Comparison of ENCODE assay signal across 9 cellular contexts in the genomic region with DNA sequence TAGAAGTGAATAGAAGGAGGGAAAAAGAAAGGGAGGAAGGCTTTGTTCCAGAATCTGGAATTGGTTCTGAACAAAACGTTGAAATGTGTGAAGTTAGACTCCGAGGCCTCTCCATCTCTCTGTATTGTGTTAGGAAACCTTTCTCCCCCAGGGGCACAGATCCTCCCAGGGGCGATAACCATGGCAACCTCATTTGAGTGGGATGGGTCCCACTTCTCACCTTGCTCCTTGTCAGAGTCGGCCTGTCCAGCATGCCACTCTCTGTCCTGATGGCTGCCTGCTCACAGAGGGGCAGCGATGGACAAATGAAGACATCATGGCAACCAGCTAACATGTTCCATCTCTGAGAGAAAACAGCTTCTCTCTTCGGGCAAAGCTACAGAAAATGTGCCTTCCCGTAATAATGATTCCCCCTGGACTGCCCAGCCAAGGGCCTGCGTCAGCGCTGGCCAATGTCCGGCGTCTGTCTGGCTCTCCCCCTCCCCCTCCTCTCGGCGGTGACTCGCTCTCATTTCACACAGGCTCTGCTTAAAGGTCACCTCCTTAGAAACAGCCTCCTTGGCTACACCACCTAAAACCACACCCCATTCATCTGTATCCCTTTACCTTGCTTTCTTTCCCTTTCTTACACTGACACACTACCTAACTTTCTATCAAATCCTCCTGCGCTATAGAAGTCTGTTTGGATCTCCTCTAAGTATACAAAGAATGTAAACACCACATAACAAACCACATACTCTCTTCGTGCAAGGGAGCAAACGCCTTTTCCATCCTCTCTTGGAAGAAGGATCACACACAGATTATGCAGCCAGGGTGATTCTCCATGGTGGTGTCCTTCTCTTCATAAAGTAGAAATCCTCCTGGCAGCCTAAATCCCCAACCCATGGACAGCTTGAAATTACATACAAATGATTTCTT. TPM values are rescaled to one million over a fixed set of nuclear protein-coding genes. Genes with fewer than 3 reads are reported as not detected.
DNase-seq lines count a peak whose midpoint lies in the region; ATAC-seq, FAIRE-seq and TF ChIP-seq lines count a peak whose summit lies in the region.
"Had no signal": no experiment of that assay in that cellular context is flagged by ENCODE, and none has a peak within 500 bp of the region (broad histone marks: within the 10 kb centered on the region; RNA-seq: fewer than 3 reads in every experiment).

No MANE protein-coding gene starts in this region.

- ATAC-seq in T-helper 17 cell (no peak), heart right ventricle (peak; percentile 63 to 97 (median 88)), HG03039 (IDR thresholded peaks at IDR 0.05; ENCODE audit: unreplicated experiment) (no peak)
- no peak for ATAC-seq in effector memory CD8-positive, alpha-beta T cell (replicated peaks)
- ATAC-seq in naive thymus-derived CD8-positive, alpha-beta T cell: no peak

- H3K36me3 ChIP-seq in heart right ventricle: no peaks in the 10 kb centered on the region

- 45% methylated on average over 17 of the region's 17 CpGs for WGBS in heart right ventricle, 2 donors

- H3K36me3 Mint-ChIP-seq in T-helper 17 cell (ENCODE audit: low read depth) (peaks cover 6% of the 10 kb centered on the region), CD14-positive monocyte (no peaks in the 10 kb centered on the region)
- H3K36me3 Mint-ChIP-seq in effector memory CD8-positive, alpha-beta T cell (ENCODE audit: insufficient read depth): peaks cover 5% of the 10 kb centered on the region
- H3K36me3 Mint-ChIP-seq in naive thymus-derived CD8-positive, alpha-beta T cell: no peaks in the 10 kb centered on the region

- POLR2A ChIA-PET in naive thymus-derived CD8-positive, alpha-beta T cell (lab: Charles Lee): no interaction called here

- H3K4me3 ChIP-seq in heart right ventricle: peak overlapping the region in 2 of 10 donors; percentile 6 to 13

- no peak for DNase-seq in D721Med (ENCODE audit: insufficient read length, low spot score)
- no peak for DNase-seq in T-helper 17 cell
- peak; percentile 53 to 73 for DNase-seq in heart right ventricle
- peak; percentile 63 for DNase-seq in renal cortical epithelial cell (ENCODE audit: low read depth)
- no peak for DNase-seq in CD14-positive monocyte (ENCODE audit: low spot score)
- DNase-seq in effector memory CD8-positive, alpha-beta T cell: no peak
- no peak for DNase-seq in naive thymus-derived CD8-positive, alpha-beta T cell

- H3K27me3 ChIP-seq in heart right ventricle: no peaks in the 10 kb centered on the region

- H3K4me1 ChIP-seq in heart right ventricle: peaks cover 0 to 21% (median 7%) of the 10 kb centered on the region in 9 donors

- H3K4me1 Mint-ChIP-seq in T-helper 17 cell: peaks cover 22% of the 10 kb centered on the region
- H3K4me1 Mint-ChIP-seq in CD14-positive monocyte: peaks cover 5% of the 10 kb centered on the region
- H3K4me1 Mint-ChIP-seq in effector memory CD8-positive, alpha-beta T cell (ENCODE audit: low read depth in 2 of 2): peaks cover 16 to 23% of the 10 kb centered on the region in 2 donors
- H3K4me1 Mint-ChIP-seq in naive thymus-derived CD8-positive, alpha-beta T cell: peaks cover 16 to 33% (median 24%) of the 10 kb centered on the region in 4 donors

- no peaks in the 10 kb centered on the region for H3K27me3 Mint-ChIP-seq in T-helper 17 cell
- H3K27me3 Mint-ChIP-seq in CD14-positive monocyte (ENCODE audit: low read depth in 3 of 3): no peaks in the 10 kb centered on the region
- no peaks in the 10 kb centered on the region for H3K27me3 Mint-ChIP-seq in effector memory CD8-positive, alpha-beta T cell
- H3K27me3 Mint-ChIP-seq in naive thymus-derived CD8-positive, alpha-beta T cell: no peaks in the 10 kb centered on the region

- peaks cover 0 to 2% (median 0%) of the 10 kb centered on the region in 7 donors for H3K9me3 Mint-ChIP-seq in CD14-positive monocyte
- peaks cover 0 to under 1% of the 10 kb centered on the region in 2 donors for H3K9me3 Mint-ChIP-seq in effector memory CD8-positive, alpha-beta T cell
- H3K9me3 Mint-ChIP-seq in naive thymus-derived CD8-positive, alpha-beta T cell: peaks cover 0 to 6% (median 0%) of the 10 kb centered on the region in 9 donors

- peak overlapping the region; percentile 71 for H3K4me3 Mint-ChIP-seq in T-helper 17 cell
- no peak overlapping the region for H3K4me3 Mint-ChIP-seq in CD14-positive monocyte
- no peak overlapping the region for H3K4me3 Mint-ChIP-seq in effector memory CD8-positive, alpha-beta T cell
- no peak overlapping the region for H3K4me3 Mint-ChIP-seq in naive thymus-derived CD8-positive, alpha-beta T cell

- no peak for TF ChIP-seq CTCF in D721Med (IDR thresholded peaks at IDR 0.05; ENCODE audit: insufficient read depth, missing control alignments)
- no peak for TF ChIP-seq CTCF in heart right ventricle (IDR thresholded peaks at IDR 0.05)
- no peak for TF ChIP-seq CTCF in CD14-positive monocyte (IDR thresholded peaks at IDR 0.05)

- peak overlapping the region in 1 of 10 donors; percentile 59 for H3K27ac ChIP-seq in heart right ventricle

- H3K27ac Mint-ChIP-seq in T-helper 17 cell (peak overlapping the region; percentile 82), CD14-positive monocyte (no peak overlapping the region)
- peak overlapping the region in 1 of 2 donors; percentile 70 for H3K27ac Mint-ChIP-seq in effector memory CD8-positive, alpha-beta T cell
- H3K27ac Mint-ChIP-seq in naive thymus-derived CD8-positive, alpha-beta T cell: peak overlapping the region in 4 of 10 donors; percentile 9 to 65 (median 24)

- H3K9me3 ChIP-seq in T-helper 17 cell (ENCODE audit: control insufficient read depth, low read length, poor library complexity, severe bottlenecking) (no peaks in the 10 kb centered on the region), heart right ventricle (no peaks in the 10 kb centered on the region)

- FAIRE-seq in D721Med (lab: Jason Lieb, UNC): peak; percentile 96
- FAIRE-seq: TTC549 had no signal

- intact Hi-C loops in heart right ventricle (cut with DNase I): no loop called here
- intact Hi-C loops in CD14-positive monocyte (cut with micrococcal nuclease): no loop called here

RNA-seq across cellular contexts. Expression of a gene that starts 32.1 kb away (rescaled TPM):
- 100 to 1,000 TPM; 187 to 226 TPM for total RNA-seq in T-helper 17 cell
- 1 to 10 TPM; 3.5 to 8.1 (median 5.2) TPM for total RNA-seq in heart right ventricle
- 1 to 10 TPM; 3.5 to 6.4 TPM for polyA plus RNA-seq in heart right ventricle
- 26.9 and 42.0 TPM in 2 replicates for total RNA-seq in renal cortical epithelial cell
- polyA plus RNA-seq in CD14-positive monocyte: 1 to 10 TPM; 4.3 to 8.3 TPM
- 10 to 100 TPM; 80.2 to 83.3 TPM for total RNA-seq in naive thymus-derived CD8-positive, alpha-beta T cell
- 10 to 100 TPM; 36.5 to 60.6 (median 39.3) TPM for polyA plus RNA-seq in naive thymus-derived CD8-positive, alpha-beta T cell

Comparison
In these comparisons a context has a peak if more than half of its experiments do, and no peak if none do; other contexts are left out.
1. DNase-seq: peak in heart right ventricle (2 of 2) and renal cortical epithelial cell (single experiment); none in D721Med (single experiment), T-helper 17 cell (0 of 3), CD14-positive monocyte (single experiment), effector memory CD8-positive, alpha-beta T cell (0 of 3) and naive thymus-derived CD8-positive, alpha-beta T cell (0 of 10).
2. ATAC-seq: peak in heart right ventricle (8 of 8); none in T-helper 17 cell (single experiment), effector memory CD8-positive, alpha-beta T cell (single experiment), HG03039 (single experiment) and naive thymus-derived CD8-positive, alpha-beta T cell (0 of 2).